In genomic region chr1:83488077-83488476, GRCh38 we compare ENCODE assay signal across 8 cellular contexts.
DNase-seq lines count a peak whose midpoint lies in the region; ATAC-seq lines count a peak whose summit lies in the region.
"Not testable (repeated sequence)": the region's sequence is repeated elsewhere in the genome, so short reads cannot be mapped to it uniquely, and the experiment has no call there.

No MANE protein-coding gene starts in this region.

- intact Hi-C loops in activated naive CD4-positive, alpha-beta T cell treated with anti-CD3 and anti-CD28 coated beads for 36 hours (cut with micrococcal nuclease), result not testable (repeated sequence)

- H3K9me3 Mint-ChIP-seq in CD4-positive, CD25-positive, alpha-beta regulatory T cell; activated naive CD4-positive, alpha-beta T cell treated with anti-CD3 and anti-CD28 coated beads for 36 hours: not testable (repeated sequence)

- H3K36me3 Mint-ChIP-seq in CD4-positive, CD25-positive, alpha-beta regulatory T cell; activated naive CD4-positive, alpha-beta T cell treated with anti-CD3 and anti-CD28 coated beads for 36 hours (ENCODE audit: low read depth): not testable (repeated sequence)

- not testable (repeated sequence) for H3K27me3 Mint-ChIP-seq in CD4-positive, CD25-positive, alpha-beta regulatory T cell; activated naive CD4-positive, alpha-beta T cell treated with anti-CD3 and anti-CD28 coated beads for 36 hours (ENCODE audit: low read depth)

- H3K4me3 ChIP-seq in CD4-positive, CD25-positive, alpha-beta regulatory T cell (ENCODE audit: low read depth, low read length), result not testable (repeated sequence)

- peaks cover 0 to 10% (median 4%) of the 10 kb centered on the region in 4 donors for H3K4me1 Mint-ChIP-seq in CD4-positive, CD25-positive, alpha-beta regulatory T cell
- peaks cover 48% of the 10 kb centered on the region for H3K4me1 Mint-ChIP-seq in activated naive CD4-positive, alpha-beta T cell treated with anti-CD3 and anti-CD28 coated beads for 36 hours (ENCODE audit: low read depth)

- ATAC-seq in CD4-positive, CD25-positive, alpha-beta regulatory T cell (ENCODE audit: low read depth in 2 of 2), result peak; percentile 63 to 76
- peak; percentile 93 for ATAC-seq in GM18870 (IDR thresholded peaks at IDR 0.05; ENCODE audit: unreplicated experiment)
- ATAC-seq in GM21360 (IDR thresholded peaks at IDR 0.05; ENCODE audit: unreplicated experiment), result peak; percentile 81
- ATAC-seq in HG02678 (IDR thresholded peaks at IDR 0.05; ENCODE audit: unreplicated experiment), result peak; percentile 83
- ATAC-seq in HG03103 (IDR thresholded peaks at IDR 0.05; ENCODE audit: low read depth, unreplicated experiment), result peak; percentile 61
- ATAC-seq in HG03575 (IDR thresholded peaks at IDR 0.05; ENCODE audit: extremely low read depth, insufficient number of reproducible peaks, low FRiP score, unreplicated experiment), result peak; percentile 81

- H3K27ac ChIP-seq in CD4-positive, CD25-positive, alpha-beta regulatory T cell (ENCODE audit: insufficient read depth, low read length, poor library complexity, severe bottlenecking), result not testable (repeated sequence)

- not testable (repeated sequence) for H3K9me3 ChIP-seq in CD4-positive, CD25-positive, alpha-beta regulatory T cell (ENCODE audit: control insufficient read depth in 2 of 2, low read length in 2 of 2)

- H3K27me3 ChIP-seq in CD4-positive, CD25-positive, alpha-beta regulatory T cell (ENCODE audit: control insufficient read depth, insufficient read depth, low read length), result not testable (repeated sequence)

- not testable (repeated sequence) for H3K36me3 ChIP-seq in CD4-positive, CD25-positive, alpha-beta regulatory T cell (ENCODE audit: control insufficient read depth, insufficient read depth, low read length)

- H3K4me1 ChIP-seq in CD4-positive, CD25-positive, alpha-beta regulatory T cell (ENCODE audit: control insufficient read depth, insufficient read depth, low read length, poor library complexity, severe bottlenecking), result not testable (repeated sequence)

- CTCF ChIA-PET in activated naive CD4-positive, alpha-beta T cell treated with anti-CD3 and anti-CD28 coated beads for 36 hours (lab: Charles Lee), result not testable (repeated sequence)

- H3K4me3 Mint-ChIP-seq in CD4-positive, CD25-positive, alpha-beta regulatory T cell; activated naive CD4-positive, alpha-beta T cell treated with anti-CD3 and anti-CD28 coated beads for 36 hours: not testable (repeated sequence)

- peak in 1 of 3 donors; percentile 16 for DNase-seq in CD4-positive, CD25-positive, alpha-beta regulatory T cell
- peak; percentile 46 for DNase-seq in activated naive CD4-positive, alpha-beta T cell treated with anti-CD3 and anti-CD28 coated beads for 36 hours
- peak; percentile 12 for DNase-seq in medulla oblongata (ENCODE audit: extremely low spot score)

- peak overlapping the region in 1 of 3 donors; percentile 70 for H3K27ac Mint-ChIP-seq in CD4-positive, CD25-positive, alpha-beta regulatory T cell
- H3K27ac Mint-ChIP-seq in activated naive CD4-positive, alpha-beta T cell treated with anti-CD3 and anti-CD28 coated beads for 36 hours, result peak overlapping the region; percentile 93
